In genomic region chr7:129444776-129445175, GRCh38 we compare ENCODE assay signal across 6 cellular contexts. TPM values are rescaled to one million over a fixed set of nuclear protein-coding genes. Genes with fewer than 3 reads are reported as not detected.
"Had no signal": no experiment of that assay in that cellular context is flagged by ENCODE, and none has a peak within 500 bp of the region (broad histone marks: within the 10 kb centered on the region; RNA-seq: fewer than 3 reads in every experiment).

No MANE protein-coding gene starts in this region.

RNA-seq across cellular contexts. Expression of gene SMKR1, which starts 57.6 kb away (rescaled TPM):
- total RNA-seq: aorta, ascending aorta, astrocyte, breast epithelium, cardiac muscle cell, cardiac septum had no signal
